In the genomic region with DNA sequence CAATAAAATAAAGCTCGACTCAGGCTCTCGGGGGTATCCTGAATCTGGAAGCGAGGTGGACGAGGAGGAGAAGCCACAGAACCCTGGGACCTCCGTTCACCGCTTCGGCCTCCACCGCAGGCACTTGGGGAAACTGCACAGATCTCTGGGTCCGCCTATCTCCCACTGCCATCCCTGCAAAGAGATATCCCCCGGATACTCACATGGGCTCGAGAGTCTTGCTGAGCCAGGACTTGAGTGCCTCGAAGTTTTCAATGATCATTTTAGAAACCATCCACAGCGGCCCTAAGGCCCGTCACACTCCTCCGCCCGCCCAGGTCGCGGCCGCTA, we compare ENCODE assay signal across 8 cellular contexts. TPM values are rescaled to one million over a fixed set of nuclear protein-coding genes. Genes with fewer than 3 reads are reported as not detected.
DNase-seq lines count a peak whose midpoint lies in the region; ATAC-seq and TF ChIP-seq lines count a peak whose summit lies in the region.

No MANE protein-coding gene starts in this region.

- H3K4me2 ChIP-seq in BLaER1 = peak overlapping the region; percentile 93

- H3K4me1 ChIP-seq in BLaER1 = peaks cover 52% of the 10 kb centered on the region
- H3K4me1 ChIP-seq in left lung = peaks cover 37 to 56% of the 10 kb centered on the region in 2 donors
- H3K4me1 ChIP-seq in upper lobe of left lung = peaks cover 42 to 56% (median 44%) of the 10 kb centered on the region in 4 donors

- peak overlapping the region; percentile 88 for H3K4me3 ChIP-seq in BLaER1
- peak overlapping the region; percentile 85 to 88 for H3K4me3 ChIP-seq in left lung
- H3K4me3 ChIP-seq in upper lobe of left lung = peak overlapping the region; percentile 66 to 84 (median 71)

- intact Hi-C loops in left lung (cut with DNase I) = no loop called here

- TF ChIP-seq EP300 in upper lobe of left lung (IDR thresholded peaks at IDR 0.05) = no peak

- TF ChIP-seq POLR2A in upper lobe of left lung (IDR thresholded peaks at IDR 0.05) = no peak

- H3K27ac ChIP-seq in BLaER1 (peak overlapping the region; percentile 98), angular gyrus (ENCODE audit: low read depth, low read length) (peak overlapping the region; percentile 89), left lung (peak overlapping the region; percentile 95 to 96), upper lobe of left lung (peak overlapping the region; percentile 92 to 97 (median 93))

- H3K36me3 ChIP-seq in BLaER1 = peaks cover 10% of the 10 kb centered on the region; the same call in 1 of the 2 replicates
- H3K36me3 ChIP-seq in left lung = no peaks in the 10 kb centered on the region
- no peaks in the 10 kb centered on the region for H3K36me3 ChIP-seq in upper lobe of left lung

- ATAC-seq in GM19438 (IDR thresholded peaks at IDR 0.05; ENCODE audit: low read depth, unreplicated experiment) (peak; percentile 38), HG03457 (IDR thresholded peaks at IDR 0.05; ENCODE audit: unreplicated experiment) (peak; percentile 33), left lung (no peak), upper lobe of left lung (ENCODE audit: low FRiP score in 2 of 2) (peak in 1 of 2 donors; percentile 2)

- DNase-seq in left lung (no peak), upper lobe of left lung (no peak), 8988T (no peak), HuH-7.5 (ENCODE audit: low spot score) (no peak)

- TF ChIP-seq CTCF in left lung (IDR thresholded peaks at IDR 0.05) (no peak), upper lobe of left lung (IDR thresholded peaks at IDR 0.05) (no peak)

- peaks cover 50% of the 10 kb centered on the region for H4K20me1 ChIP-seq in BLaER1

- 0 to 2% methylated on average over 9 to 12 of the region's 19 CpGs for WGBS in upper lobe of left lung, 2 donors

- peak overlapping the region; percentile 98 for H3K9ac ChIP-seq in BLaER1

- H3K27me3 ChIP-seq in BLaER1 (no peaks in the 10 kb centered on the region), left lung (no peaks in the 10 kb centered on the region), upper lobe of left lung (no peaks in the 10 kb centered on the region)

- no peaks in the 10 kb centered on the region for H3K9me3 ChIP-seq in BLaER1
- no peaks in the 10 kb centered on the region for H3K9me3 ChIP-seq in left lung
- H3K9me3 ChIP-seq in upper lobe of left lung = no peaks in the 10 kb centered on the region

RNA-seq across cellular contexts. Expression of a gene that starts 0.6 kb away (rescaled TPM):
- total RNA-seq in left lung (10 to 100 TPM; 29.0 to 39.5 TPM), upper lobe of left lung (10 to 100 TPM; 27.7 to 70.1 (median 32.9) TPM)
